23 cellular contexts compared by ENCODE assay signal in the genomic region with DNA sequence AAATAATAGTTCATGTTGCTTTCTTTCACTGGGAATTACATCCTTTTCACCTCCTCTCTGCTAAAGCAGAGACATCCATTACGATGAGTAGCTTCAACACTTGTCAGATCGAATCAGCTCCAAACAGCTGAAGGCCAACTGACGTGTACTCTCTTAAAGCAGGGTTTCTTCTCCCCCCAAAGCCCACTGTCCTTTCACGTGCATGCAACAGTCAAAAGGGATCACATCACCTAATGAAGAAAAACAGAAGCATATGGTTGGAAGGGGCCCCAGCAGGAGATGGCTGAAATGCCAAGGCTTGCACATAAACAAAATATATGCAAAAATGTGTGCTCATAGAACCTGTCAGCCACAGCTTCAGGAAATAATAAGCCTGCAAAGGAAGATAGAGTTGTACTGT.
"Had no signal": no experiment of that assay in that cellular context is flagged by ENCODE, and none has a peak within 500 bp of the region (broad histone marks: within the 10 kb centered on the region; RNA-seq: fewer than 3 reads in every experiment).

No MANE protein-coding gene starts in this region.

- H3K4me3 ChIP-seq: coronary artery, gastroesophageal sphincter, ovary, prostate gland, right atrium auricular region, spleen, thoracic aorta had no signal

- H3K9me3 ChIP-seq: gastroesophageal sphincter, neutrophil, ovary, prostate gland, right atrium auricular region, spleen, thoracic aorta had no signal

- DNase-seq: activated CD4-positive, alpha-beta T cell treated with anti-CD3 and anti-CD28 coated beads for 4 hours; activated CD4-positive, alpha-beta T cell treated with anti-CD3 and anti-CD28 coated beads, Interleukin-2, amount 50 U/mL, for 48 hours; activated CD4-positive, CD25-positive, alpha-beta regulatory T cell; activated CD8-positive, alpha-beta memory T cell treated with anti-CD3 and anti-CD28 coated beads, Interleukin-2, amount 50 U/mL, for 48 hours; activated naive CD4-positive, alpha-beta T cell treated with Interleukin-2 at 50 U/mL for 16 hours; activated naive CD8-positive, alpha-beta T cell treated with anti-CD3 and anti-CD28 coated beads for 36 hours; activated T-cell treated with anti-CD3 and anti-CD28 coated beads, Interleukin-2, amount 50 U/mL, for 4 hours; central memory CD4-positive, alpha-beta T cell; endodermal cell; head of caudate nucleus; hypothalamus; midbrain; natural killer cell; ovary; spleen; stimulated activated CD4-positive, alpha-beta T cell treated with anti-CD3 and anti-CD28 coated beads, Interleukin-4, amount 100 ng/mL, for 24 hours; stimulated activated naive CD4-positive, alpha-beta T cell treated with Interleukin-2 at 50 U/mL for 16 hours had no signal

- H3K36me3 ChIP-seq: gastroesophageal sphincter, neutrophil, ovary, prostate gland, right atrium auricular region, spleen, thoracic aorta had no signal

- H3K27ac ChIP-seq: coronary artery, gastroesophageal sphincter, neutrophil, ovary, prostate gland, right atrium auricular region, spleen, thoracic aorta had no signal

- H3K27me3 ChIP-seq: neutrophil, ovary, right atrium auricular region, spleen had no signal
